ENCODE assay signal across 12 cellular contexts in genomic region chr11:1953489-1954284, GRCh38. TPM values are rescaled to one million over a fixed set of nuclear protein-coding genes. Genes with fewer than 3 reads are reported as not detected.
A peak's percentile ranks its signal among the peaks of the same experiment; 100 is the strongest.
DNase-seq lines count a peak whose midpoint lies in the region; ATAC-seq and TF ChIP-seq lines count a peak whose summit lies in the region.
"Had no signal": no experiment of that assay in that cellular context is flagged by ENCODE, and none has a peak within 500 bp of the region (broad histone marks: within the 10 kb centered on the region; RNA-seq: fewer than 3 reads in every experiment).

No MANE protein-coding gene starts in this region.

- peak; percentile 79 for ATAC-seq in activated CD8-positive, alpha-beta memory T cell treated with anti-CD3 and anti-CD28 coated beads, Interleukin-2, amount 10 ng/mL, durations not matched to agents 7 days and 5 days
- ATAC-seq in left lobe of liver (peak; percentile 73), upper lobe of left lung (ENCODE audit: low FRiP score in 2 of 2) (peak in 1 of 2 donors; percentile 68)

- TF ChIP-seq CTCF in upper lobe of left lung (IDR thresholded peaks at IDR 0.05): peak in 1 of 6 experiments; percentile 28

- no peaks in the 10 kb centered on the region for H3K9me3 Mint-ChIP-seq in activated CD8-positive, alpha-beta memory T cell treated with anti-CD3 and anti-CD28 coated beads, Interleukin-2, amount 10 ng/mL, durations not matched to agents 7 days and 5 days (ENCODE audit: low read depth)
- H3K9me3 Mint-ChIP-seq: CD4-positive, alpha-beta memory T cell; neural progenitor cell had no signal

- no peaks in the 10 kb centered on the region for H3K36me3 Mint-ChIP-seq in activated CD8-positive, alpha-beta memory T cell treated with anti-CD3 and anti-CD28 coated beads, Interleukin-2, amount 10 ng/mL, durations not matched to agents 7 days and 5 days
- H3K36me3 Mint-ChIP-seq: CD4-positive, alpha-beta memory T cell; neural progenitor cell had no signal

- H3K4me3 Mint-ChIP-seq in activated CD8-positive, alpha-beta memory T cell treated with anti-CD3 and anti-CD28 coated beads, Interleukin-2, amount 10 ng/mL, durations not matched to agents 7 days and 5 days: no peak overlapping the region
- H3K4me3 Mint-ChIP-seq: CD4-positive, alpha-beta memory T cell; neural progenitor cell had no signal

- no peaks in the 10 kb centered on the region for H3K4me1 Mint-ChIP-seq in activated CD8-positive, alpha-beta memory T cell treated with anti-CD3 and anti-CD28 coated beads, Interleukin-2, amount 10 ng/mL, durations not matched to agents 7 days and 5 days
- H3K4me1 Mint-ChIP-seq: CD4-positive, alpha-beta memory T cell; neural progenitor cell had no signal

- no peak overlapping the region for H3K27ac Mint-ChIP-seq in activated CD8-positive, alpha-beta memory T cell treated with anti-CD3 and anti-CD28 coated beads, Interleukin-2, amount 10 ng/mL, durations not matched to agents 7 days and 5 days
- H3K27ac Mint-ChIP-seq: CD4-positive, alpha-beta memory T cell; neural progenitor cell had no signal

- H3K4me1 ChIP-seq in upper lobe of left lung: no peaks in the 10 kb centered on the region
- H3K4me1 ChIP-seq: neural progenitor cell had no signal

- CTCF ChIA-PET in activated CD8-positive, alpha-beta memory T cell treated with anti-CD3 and anti-CD28 coated beads, Interleukin-2, amount 10 ng/mL, durations not matched to agents 7 days and 5 days (lab: Charles Lee): interaction anchor here (1.8 to 2.6 kb wide), 4 partner anchors 48 to 198 kb away, joined by 7 to 10 read pairs (median 9); no protein-coding TSS in a partner anchor

- H3K27me3 ChIP-seq in upper lobe of left lung: no peaks in the 10 kb centered on the region
- H3K27me3 ChIP-seq: neural progenitor cell had no signal

- no peak overlapping the region for H3K27ac ChIP-seq in upper lobe of left lung
- H3K27ac ChIP-seq: neural progenitor cell had no signal

- no peak overlapping the region for H3K4me3 ChIP-seq in upper lobe of left lung
- H3K4me3 ChIP-seq: neural progenitor cell had no signal

- WGBS in upper lobe of left lung, 2 donors: 8% methylated on average over 2 of the region's 24 CpGs; no CpG with 5 or more reads in 1 of the 2 donors

- DNase-seq in stimulated activated CD4-positive, alpha-beta T cell treated with anti-CD3 and anti-CD28 coated beads, Interleukin-4, amount 100 ng/mL, for 1 hour: peak; percentile 15
- DNase-seq in stimulated activated CD4-positive, alpha-beta T cell treated with anti-CD3 and anti-CD28 coated beads, Interleukin-4, amount 100 ng/mL, for 4 hours: no peak
- DNase-seq in activated CD8-positive, alpha-beta memory T cell treated with anti-CD3 and anti-CD28 coated beads, Interleukin-2, amount 10 ng/mL, durations not matched to agents 7 days and 5 days: peak; percentile 48
- no peak for DNase-seq in left lobe of liver (ENCODE audit: low spot score)
- DNase-seq in upper lobe of left lung: peak; percentile 18 to 81
- DNase-seq in NCI-H526 treated with DMSO at 0.1 percent for 48 hours (lab: John Stamatoyannopoulos, UW): no peak
- DNase-seq in SHP77 treated with DMSO at 0.1 percent for 48 hours (lab: John Stamatoyannopoulos, UW): no peak
- no peak for DNase-seq in NCI-H2227 (lab: John Stamatoyannopoulos, UW; ENCODE audit: unreplicated experiment)
- DNase-seq: activated CD4-positive, alpha-beta T cell treated with anti-CD3 and anti-CD28 coated beads, Interleukin-2, amount 50 U/mL, for 4 hours had no signal

- no peak for TF ChIP-seq POLR2A in upper lobe of left lung (IDR thresholded peaks at IDR 0.05)

- H3K36me3 ChIP-seq in upper lobe of left lung: no peaks in the 10 kb centered on the region
- H3K36me3 ChIP-seq: neural progenitor cell had no signal

- no peaks in the 10 kb centered on the region for H3K27me3 Mint-ChIP-seq in activated CD8-positive, alpha-beta memory T cell treated with anti-CD3 and anti-CD28 coated beads, Interleukin-2, amount 10 ng/mL, durations not matched to agents 7 days and 5 days
- H3K27me3 Mint-ChIP-seq: CD4-positive, alpha-beta memory T cell had no signal

- TF ChIP-seq EP300 in upper lobe of left lung (IDR thresholded peaks at IDR 0.05): no peak

- no peaks in the 10 kb centered on the region for H3K9me3 ChIP-seq in upper lobe of left lung

RNA-seq across cellular contexts. Expression of gene MRPL23, which starts 6.6 kb away (rescaled TPM):
- total RNA-seq in activated CD8-positive, alpha-beta memory T cell treated with anti-CD3 and anti-CD28 coated beads, Interleukin-2, amount 10 ng/mL, durations not matched to agents 7 days and 5 days: 100 to 1,000 TPM; 109 to 114 TPM
- total RNA-seq in left lobe of liver (47.2 TPM), upper lobe of left lung (100 to 1,000 TPM in 4 of 6 donors, 10 to 100 TPM in 2; 62.1 to 287 (median 150) TPM)

RNA-seq across cellular contexts. Expression of gene TNNT3, which starts 34.2 kb away (rescaled TPM):
- 1 to 10 TPM; 1.1 to 7.6 TPM for total RNA-seq in activated CD8-positive, alpha-beta memory T cell treated with anti-CD3 and anti-CD28 coated beads, Interleukin-2, amount 10 ng/mL, durations not matched to agents 7 days and 5 days
- total RNA-seq in left lobe of liver (not detected), upper lobe of left lung (10 to 100 TPM in 1 of 6 donors, 1 to 10 TPM in 4, not detected in 1; 1.1 to 13.1 (median 2.4) TPM)
- total RNA-seq: HT-29 had no signal

RNA-seq across cellular contexts. Expression of gene H19, which starts 44.0 kb away (rescaled TPM):
- not detected for total RNA-seq in activated CD8-positive, alpha-beta memory T cell treated with anti-CD3 and anti-CD28 coated beads, Interleukin-2, amount 10 ng/mL, durations not matched to agents 7 days and 5 days
- 199 TPM for total RNA-seq in left lobe of liver
- total RNA-seq in upper lobe of left lung: 100 to 1,000 TPM in 1 of 6 donors, 10 to 100 TPM in 5; 17.2 to 127 (median 64.0) TPM
- total RNA-seq: CD4-positive, alpha-beta memory T cell had no signal

Comparison
In these comparisons a context has a peak if more than half of its experiments do, and no peak if none do; other contexts are left out.
1. DNase-seq: peak in stimulated activated CD4-positive, alpha-beta T cell treated with anti-CD3 and anti-CD28 coated beads, Interleukin-4, amount 100 ng/mL, for 1 hour (single experiment), activated CD8-positive, alpha-beta memory T cell treated with anti-CD3 and anti-CD28 coated beads, Interleukin-2, amount 10 ng/mL, durations not matched to agents 7 days and 5 days (single experiment) and upper lobe of left lung (2 of 2); none in stimulated activated CD4-positive, alpha-beta T cell treated with anti-CD3 and anti-CD28 coated beads, Interleukin-4, amount 100 ng/mL, for 4 hours (0 of 2), left lobe of liver (single experiment), NCI-H526 treated with DMSO at 0.1 percent for 48 hours (single experiment), SHP77 treated with DMSO at 0.1 percent for 48 hours (single experiment) and NCI-H2227 (single experiment).
2. RNA of gene H19, which starts 44.0 kb away (total RNA-seq): 199 TPM in left lobe of liver (single experiment) and 17.2 to 127 TPM in upper lobe of left lung; not detected in activated CD8-positive, alpha-beta memory T cell treated with anti-CD3 and anti-CD28 coated beads, Interleukin-2, amount 10 ng/mL, durations not matched to agents 7 days and 5 days; every median in the first group is over 10 times any median in the second.